11 cellular contexts compared by ENCODE assay signal in genomic region chr13:111388851-111389500, GRCh38.
A peak's percentile ranks its signal among the peaks of the same experiment; 100 is the strongest.
DNase-seq lines count a peak whose midpoint lies in the region; ATAC-seq lines count a peak whose summit lies in the region.
"Had no signal": no experiment of that assay in that cellular context is flagged by ENCODE, and none has a peak within 500 bp of the region (broad histone marks: within the 10 kb centered on the region; RNA-seq: fewer than 3 reads in every experiment).

No MANE protein-coding gene starts in this region.

- peaks cover 13% of the 10 kb centered on the region for H3K27me3 Mint-ChIP-seq in activated T-helper 17 cell treated with anti-CD3 and anti-CD28 coated beads, Interleukin-2, amount 50 U/mL, for 72 hours
- peaks cover 0 to 3% (median 0%) of the 10 kb centered on the region in 5 donors for H3K27me3 Mint-ChIP-seq in naive thymus-derived CD8-positive, alpha-beta T cell
- no peaks in the 10 kb centered on the region for H3K27me3 Mint-ChIP-seq in stimulated activated naive CD8-positive, alpha-beta T cell treated with anti-CD3 and anti-CD28 coated beads, Interleukin-15, amount 100 ng/mL, for 72 hours

- POLR2A ChIA-PET in naive thymus-derived CD8-positive, alpha-beta T cell (lab: Charles Lee), result no interaction called here

- H3K4me1 Mint-ChIP-seq in activated T-helper 17 cell treated with anti-CD3 and anti-CD28 coated beads, Interleukin-2, amount 50 U/mL, for 72 hours, result peaks cover 16% of the 10 kb centered on the region
- peaks cover 17 to 52% (median 34%) of the 10 kb centered on the region in 4 donors for H3K4me1 Mint-ChIP-seq in naive thymus-derived CD8-positive, alpha-beta T cell
- peaks cover 35% of the 10 kb centered on the region for H3K4me1 Mint-ChIP-seq in stimulated activated naive CD8-positive, alpha-beta T cell treated with anti-CD3 and anti-CD28 coated beads, Interleukin-15, amount 100 ng/mL, for 72 hours

- peak overlapping the region; percentile 12 for H3K4me3 Mint-ChIP-seq in activated T-helper 17 cell treated with anti-CD3 and anti-CD28 coated beads, Interleukin-2, amount 50 U/mL, for 72 hours
- H3K4me3 Mint-ChIP-seq in naive thymus-derived CD8-positive, alpha-beta T cell, result peak overlapping the region; percentile 48 to 86 (median 74)
- H3K4me3 Mint-ChIP-seq in stimulated activated naive CD8-positive, alpha-beta T cell treated with anti-CD3 and anti-CD28 coated beads, Interleukin-15, amount 100 ng/mL, for 72 hours, result peak overlapping the region; percentile 20 to 60

- H3K27ac Mint-ChIP-seq in activated T-helper 17 cell treated with anti-CD3 and anti-CD28 coated beads, Interleukin-2, amount 50 U/mL, for 72 hours, result no peak overlapping the region
- peak overlapping the region; percentile 30 to 95 (median 64) for H3K27ac Mint-ChIP-seq in naive thymus-derived CD8-positive, alpha-beta T cell
- H3K27ac Mint-ChIP-seq in stimulated activated naive CD8-positive, alpha-beta T cell treated with anti-CD3 and anti-CD28 coated beads, Interleukin-15, amount 100 ng/mL, for 72 hours, result peak overlapping the region; percentile 63 to 78

- H3K36me3 Mint-ChIP-seq in activated T-helper 17 cell treated with anti-CD3 and anti-CD28 coated beads, Interleukin-2, amount 50 U/mL, for 72 hours (ENCODE audit: low read depth), result no peaks in the 10 kb centered on the region
- H3K36me3 Mint-ChIP-seq in naive thymus-derived CD8-positive, alpha-beta T cell, result no peaks in the 10 kb centered on the region

- no peaks in the 10 kb centered on the region for H3K9me3 Mint-ChIP-seq in activated T-helper 17 cell treated with anti-CD3 and anti-CD28 coated beads, Interleukin-2, amount 50 U/mL, for 72 hours
- H3K9me3 Mint-ChIP-seq in naive thymus-derived CD8-positive, alpha-beta T cell, result no peaks in the 10 kb centered on the region
- no peaks in the 10 kb centered on the region for H3K9me3 Mint-ChIP-seq in stimulated activated naive CD8-positive, alpha-beta T cell treated with anti-CD3 and anti-CD28 coated beads, Interleukin-15, amount 100 ng/mL, for 72 hours

- in situ Hi-C loops in KBM-7 (cut with MboI; ENCODE audit: low pct_unique_long_range_greater_than_20kb, low sequenced_read_pairs), result no loop called here

- DNase-seq in activated CD8-positive, alpha-beta memory T cell treated with anti-CD3 and anti-CD28 coated beads for 24 hours, result peak; percentile 64
- no peak for DNase-seq in activated CD8-positive, alpha-beta memory T cell treated with anti-CD3 and anti-CD28 coated beads, Interleukin-2, amount 50 U/mL, for 4 hours
- peak in 7 of 10 donors; percentile 7 to 53 (median 30) for DNase-seq in naive thymus-derived CD8-positive, alpha-beta T cell
- DNase-seq in stimulated activated naive CD8-positive, alpha-beta T cell treated with anti-CD3 and anti-CD28 coated beads, Interleukin-15, amount 100 ng/mL, for 72 hours, result peak; percentile 15 to 24
- DNase-seq in NCI-H1436 (lab: John Stamatoyannopoulos, UW), result no peak
- no peak for DNase-seq in KBM-7
- DNase-seq: heart right ventricle, kidney glomerular epithelial cell, mucosa of descending colon had no signal

- ATAC-seq in activated T-helper 17 cell treated with anti-CD3 and anti-CD28 coated beads, Interleukin-2, amount 50 U/mL, for 72 hours (replicated peaks), result peak; percentile 46
- peak; percentile 75 to 78 for ATAC-seq in naive thymus-derived CD8-positive, alpha-beta T cell
- ATAC-seq in stimulated activated naive CD8-positive, alpha-beta T cell treated with anti-CD3 and anti-CD28 coated beads, Interleukin-15, amount 100 ng/mL, for 72 hours, result peak; percentile 61
- ATAC-seq in GM18517 (IDR thresholded peaks at IDR 0.05; ENCODE audit: unreplicated experiment), result no peak
- ATAC-seq: mucosa of descending colon had no signal

Comparison
In these comparisons a context has a peak if more than half of its experiments do, and no peak if none do; other contexts are left out.
1. DNase-seq: peak in activated CD8-positive, alpha-beta memory T cell treated with anti-CD3 and anti-CD28 coated beads for 24 hours (single experiment), naive thymus-derived CD8-positive, alpha-beta T cell (7 of 10) and stimulated activated naive CD8-positive, alpha-beta T cell treated with anti-CD3 and anti-CD28 coated beads, Interleukin-15, amount 100 ng/mL, for 72 hours (2 of 2); none in activated CD8-positive, alpha-beta memory T cell treated with anti-CD3 and anti-CD28 coated beads, Interleukin-2, amount 50 U/mL, for 4 hours (single experiment), NCI-H1436 (single experiment) and KBM-7 (single experiment).
2. H3K4me3 Mint-ChIP-seq: peak in every context shown above with its lines; median percentile 74 in naive thymus-derived CD8-positive, alpha-beta T cell; 40 in stimulated activated naive CD8-positive, alpha-beta T cell treated with anti-CD3 and anti-CD28 coated beads, Interleukin-15, amount 100 ng/mL, for 72 hours; 12 in activated T-helper 17 cell treated with anti-CD3 and anti-CD28 coated beads, Interleukin-2, amount 50 U/mL, for 72 hours.